In genomic region chr11:71451596-71452353, GRCh38 we compare ENCODE assay signal across 8 cellular contexts. TPM values are rescaled to one million over a fixed set of nuclear protein-coding genes. Genes with fewer than 3 reads are reported as not detected.
DNase-seq lines count a peak whose midpoint lies in the region; ATAC-seq and TF ChIP-seq lines count a peak whose summit lies in the region.

No MANE protein-coding gene starts in this region.

- intact Hi-C loops in A673 (cut with micrococcal nuclease; ENCODE audit: unreplicated experiment), result no loop called here
- intact Hi-C loops in right cardiac atrium (cut with DNase I), result no loop called here
- intact Hi-C loops in sciatic nerve (cut with DNase I), result no loop called here

- H3K36me3 ChIP-seq in A673 (ENCODE audit: insufficient read depth, low read length, poor library complexity, severe bottlenecking) (peaks cover 23% of the 10 kb centered on the region), H7 (replicated peaks; ENCODE audit: control insufficient read depth, insufficient read depth, low read length) (peaks cover 11% of the 10 kb centered on the region)

- H3K9me3 Mint-ChIP-seq in activated T-cell treated with anti-CD3 and anti-CD28 coated beads, Interleukin-2, amount 50 U/mL, for 4 hours, result no peaks in the 10 kb centered on the region

- H3K36me3 Mint-ChIP-seq in activated T-cell treated with anti-CD3 and anti-CD28 coated beads, Interleukin-2, amount 50 U/mL, for 4 hours (ENCODE audit: insufficient read depth), result peaks cover 22% of the 10 kb centered on the region

- POLR2A ChIA-PET in A673 (lab: Charles Lee; ENCODE audit: low non-redundant PET), result no interaction called here

- DNase-seq in A673 (ENCODE audit: low spot score) (peak; percentile 14), H7 (peak; percentile 79), right cardiac atrium (peak in 1 of 3 donors; percentile 48), sciatic nerve (ENCODE audit: low spot score) (peak; percentile 61), COR-L47 (lab: John Stamatoyannopoulos, UW) (no peak)
- no peak for DNase-seq in activated T-cell treated with anti-CD3 and anti-CD28 coated beads, Interleukin-2, amount 50 U/mL, for 4 hours

- CTCF ChIA-PET in A673 (lab: Charles Lee), result interaction anchor here (1.7 kb wide), 1 partner anchor 128 kb away, joined by 8 read pairs; no protein-coding TSS in a partner anchor

- no peak for TF ChIP-seq CTCF in A673 (conservative IDR thresholded peaks at IDR 0.05; ENCODE audit: low read depth, low read length)

- H3K9me3 ChIP-seq in A673 (ENCODE audit: low read depth, low read length, poor library complexity, severe bottlenecking), result no peaks in the 10 kb centered on the region
- H3K9me3 ChIP-seq in right cardiac atrium (ENCODE audit: control insufficient read depth, low read length), result no peaks in the 10 kb centered on the region

- no peaks in the 10 kb centered on the region for H3K27me3 Mint-ChIP-seq in activated T-cell treated with anti-CD3 and anti-CD28 coated beads, Interleukin-2, amount 50 U/mL, for 4 hours (ENCODE audit: low read depth)

- H3K27me3 ChIP-seq in A673 (replicated peaks; ENCODE audit: insufficient read depth, low read depth, low read length, poor library complexity), result no peaks in the 10 kb centered on the region
- no peaks in the 10 kb centered on the region for H3K27me3 ChIP-seq in H7 (ENCODE audit: control insufficient read depth, insufficient read depth, low read length)
- no peaks in the 10 kb centered on the region for H3K27me3 ChIP-seq in right cardiac atrium (ENCODE audit: control insufficient read depth, insufficient read depth)

- H3K4me3 ChIP-seq in A673 (ENCODE audit: low read depth, low read length, poor library complexity, severe bottlenecking), result peak overlapping the region; percentile 85
- peak overlapping the region; percentile 51 for H3K4me3 ChIP-seq in H7 (ENCODE audit: insufficient read depth, low read depth, low read length)
- H3K4me3 ChIP-seq in right cardiac atrium (ENCODE audit: low read length), result peak overlapping the region; percentile 54

- no TSS peak for BruUV-seq in A673 (replicated peaks; lab: Mats Ljungman, UMichigan)

- peak overlapping the region; percentile 34 for H3K27ac ChIP-seq in A673 (ENCODE audit: low read depth, low read length, poor library complexity, severe bottlenecking)
- peak overlapping the region; percentile 81 for H3K27ac ChIP-seq in right cardiac atrium (ENCODE audit: low read length)

- 51% methylated on average over 14 of the region's 14 CpGs for WGBS in right cardiac atrium

- ATAC-seq in activated T-cell treated with anti-CD3 and anti-CD28 coated beads, Interleukin-2, amount 50 U/mL, for 4 hours, result no peak
- ATAC-seq in right cardiac atrium (no peak), sciatic nerve (no peak), GM21786 (IDR thresholded peaks at IDR 0.05; ENCODE audit: unreplicated experiment) (no peak), GM19395 (IDR thresholded peaks at IDR 0.05; ENCODE audit: unreplicated experiment) (no peak)

- H3K4me1 ChIP-seq in A673 (ENCODE audit: insufficient read depth, low read length, poor library complexity, severe bottlenecking) (peaks cover 34% of the 10 kb centered on the region), right cardiac atrium (ENCODE audit: control insufficient read depth, insufficient read depth, low read length) (peaks cover 2% of the 10 kb centered on the region)

- H3K4me1 Mint-ChIP-seq in activated T-cell treated with anti-CD3 and anti-CD28 coated beads, Interleukin-2, amount 50 U/mL, for 4 hours (ENCODE audit: low read depth), result peaks cover 57% of the 10 kb centered on the region

- H3K4me3 Mint-ChIP-seq in activated T-cell treated with anti-CD3 and anti-CD28 coated beads, Interleukin-2, amount 50 U/mL, for 4 hours, result peak overlapping the region; percentile 89

RNA-seq across cellular contexts. Expression of gene NADSYN1, which starts 1.2 kb away (rescaled TPM):
- total RNA-seq in A673 (2021) (35.5 and 46.7 TPM in 2 replicates), right cardiac atrium (10 to 100 TPM; 23.0 to 28.2 (median 26.4) TPM), sciatic nerve (85.2 TPM)
- 34.9 and 46.8 TPM in 2 replicates for total RNA-seq in H7 (2014; rRNA removed; shearing (Covaris generic))
- 10 to 100 TPM; 29.4 to 43.1 (median 30.6) TPM for total RNA-seq in activated T-cell treated with anti-CD3 and anti-CD28 coated beads, Interleukin-2, amount 50 U/mL, for 4 hours
- polyA plus RNA-seq in right cardiac atrium, result 21.5 TPM

RNA-seq across cellular contexts. Expression of gene DHCR7, which starts 3.6 kb away (rescaled TPM):
- total RNA-seq in A673 (2021) (271 and 286 TPM in 2 replicates), right cardiac atrium (10 to 100 TPM; 52.7 to 73.5 (median 60.9) TPM), sciatic nerve (49.8 TPM)
- total RNA-seq in H7 (2014; rRNA removed; shearing (Covaris generic)), result 123 and 143 TPM in 2 replicates
- total RNA-seq in activated T-cell treated with anti-CD3 and anti-CD28 coated beads, Interleukin-2, amount 50 U/mL, for 4 hours, result 10 to 100 TPM; 29.8 to 39.2 (median 32.0) TPM
- polyA plus RNA-seq in right cardiac atrium, result 28.7 TPM

Comparison
In these comparisons a context has a peak if more than half of its experiments do, and no peak if none do; other contexts are left out.
1. DNase-seq: peak in A673 (single experiment), H7 (single experiment) and sciatic nerve (single experiment); none in activated T-cell treated with anti-CD3 and anti-CD28 coated beads, Interleukin-2, amount 50 U/mL, for 4 hours (single experiment) and COR-L47 (single experiment).
2. Peak in every context shown above with its lines, with median percentiles within 50 percentile points of each other: H3K4me3 ChIP-seq.